10 cellular contexts compared by ENCODE assay signal in the genomic region with DNA sequence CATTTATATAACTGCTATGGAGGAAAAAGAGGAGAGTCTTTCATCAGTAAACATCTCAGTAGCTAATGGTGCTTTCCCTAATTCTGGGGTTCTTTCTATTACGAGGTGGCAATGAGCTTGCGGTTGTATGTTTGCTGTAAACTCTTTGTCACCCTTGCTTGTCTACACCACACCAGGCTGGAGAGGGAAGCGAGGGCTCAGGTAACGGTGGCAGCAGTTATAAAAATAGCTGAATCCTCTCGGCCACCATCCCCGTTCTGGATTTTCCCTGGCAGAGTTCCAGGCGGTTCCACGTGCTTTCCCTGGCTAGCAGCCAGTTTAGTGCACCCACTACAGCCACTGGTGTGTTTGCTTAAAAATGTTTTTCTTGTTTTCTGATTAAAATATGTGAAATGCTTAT. TPM values are rescaled to one million over a fixed set of nuclear protein-coding genes. Genes with fewer than 3 reads are reported as not detected.
DNase-seq lines count a peak whose midpoint lies in the region; ATAC-seq and TF ChIP-seq lines count a peak whose summit lies in the region.
"Had no signal": no experiment of that assay in that cellular context is flagged by ENCODE, and none has a peak within 500 bp of the region (broad histone marks: within the 10 kb centered on the region; RNA-seq: fewer than 3 reads in every experiment).

No MANE protein-coding gene starts in this region.

- peak; percentile 37 for DNase-seq in activated CD8-positive, alpha-beta T cell treated with anti-CD3 and anti-CD28 coated beads for 36 hours
- DNase-seq in activated CD8-positive, alpha-beta T cell treated with anti-CD3 and anti-CD28 coated beads, Interleukin-2, amount 10 ng/mL, durations not matched to agents 7 days and 5 days, result no peak
- DNase-seq in activated CD4-positive, alpha-beta T cell treated with anti-CD3 and anti-CD28 coated beads, Interleukin-2, amount 50 U/mL, for 1 hour, result peak; percentile 61
- DNase-seq in kidney tubule cell (ENCODE audit: low spot score), result peak; percentile 70
- no peak for DNase-seq in posterior vena cava (ENCODE audit: low spot score)
- DNase-seq in mucosa of gallbladder (ENCODE audit: low spot score), result no peak
- DNase-seq in effector CD8-positive, alpha-beta T cell (lab: John Stamatoyannopoulos, UW), result no peak

- intact Hi-C loops in activated CD8-positive, alpha-beta T cell treated with anti-CD3 and anti-CD28 coated beads for 36 hours (cut with micrococcal nuclease), result no loop called here
- intact Hi-C loops in posterior vena cava (cut with DNase I), result no loop called here

- no peaks in the 10 kb centered on the region for H3K36me3 Mint-ChIP-seq in activated CD8-positive, alpha-beta T cell treated with anti-CD3 and anti-CD28 coated beads for 36 hours (ENCODE audit: low read depth)
- H3K36me3 Mint-ChIP-seq in activated CD8-positive, alpha-beta T cell treated with anti-CD3 and anti-CD28 coated beads, Interleukin-2, amount 10 ng/mL, durations not matched to agents 7 days and 5 days (ENCODE audit: low read depth), result no peaks in the 10 kb centered on the region

- TF ChIP-seq CTCF in activated CD8-positive, alpha-beta T cell treated with anti-CD3 and anti-CD28 coated beads for 36 hours (IDR thresholded peaks at IDR 0.05), result no peak

- no peaks in the 10 kb centered on the region for H3K9me3 Mint-ChIP-seq in activated CD8-positive, alpha-beta T cell treated with anti-CD3 and anti-CD28 coated beads for 36 hours
- no peaks in the 10 kb centered on the region for H3K9me3 Mint-ChIP-seq in activated CD8-positive, alpha-beta T cell treated with anti-CD3 and anti-CD28 coated beads, Interleukin-2, amount 10 ng/mL, durations not matched to agents 7 days and 5 days (ENCODE audit: insufficient read depth)

- POLR2A ChIA-PET in activated CD8-positive, alpha-beta T cell treated with anti-CD3 and anti-CD28 coated beads for 36 hours (lab: Charles Lee), result interaction anchor here (0.7 to 1.3 kb wide), 4 partner anchors 9 to 140 kb away, joined by 3 to 5 read pairs (median 3); a partner anchor contains a TSS
- POLR2A ChIA-PET in activated CD8-positive, alpha-beta T cell treated with anti-CD3 and anti-CD28 coated beads, Interleukin-2, amount 10 ng/mL, durations not matched to agents 7 days and 5 days (lab: Charles Lee), result interaction anchor here (0.6 to 0.7 kb wide), 3 partner anchors 85 to 203 kb away, joined by 3 read pairs; a partner anchor contains a TSS

- CTCF ChIA-PET in activated CD8-positive, alpha-beta T cell treated with anti-CD3 and anti-CD28 coated beads for 36 hours (lab: Charles Lee), result interaction anchor here (1.0 to 1.9 kb wide), 3 partner anchors 39 to 203 kb away, joined by 3 to 5 read pairs (median 3); a partner anchor contains a TSS
- CTCF ChIA-PET in activated CD8-positive, alpha-beta T cell treated with anti-CD3 and anti-CD28 coated beads, Interleukin-2, amount 10 ng/mL, durations not matched to agents 7 days and 5 days (lab: Charles Lee), result interaction anchor here (1.1 kb wide), 1 partner anchor 604 kb away, joined by 3 read pairs; no protein-coding TSS in a partner anchor

- H3K27me3 Mint-ChIP-seq in activated CD8-positive, alpha-beta T cell treated with anti-CD3 and anti-CD28 coated beads for 36 hours, result no peaks in the 10 kb centered on the region
- H3K27me3 Mint-ChIP-seq in activated CD8-positive, alpha-beta T cell treated with anti-CD3 and anti-CD28 coated beads, Interleukin-2, amount 10 ng/mL, durations not matched to agents 7 days and 5 days (ENCODE audit: low read depth), result peaks cover 6% of the 10 kb centered on the region

- H3K4me1 Mint-ChIP-seq in activated CD8-positive, alpha-beta T cell treated with anti-CD3 and anti-CD28 coated beads for 36 hours (ENCODE audit: low read depth), result peaks cover 28% of the 10 kb centered on the region
- peaks cover 10% of the 10 kb centered on the region for H3K4me1 Mint-ChIP-seq in activated CD8-positive, alpha-beta T cell treated with anti-CD3 and anti-CD28 coated beads, Interleukin-2, amount 10 ng/mL, durations not matched to agents 7 days and 5 days (ENCODE audit: low read depth)

- no peak overlapping the region for H3K4me3 Mint-ChIP-seq in activated CD8-positive, alpha-beta T cell treated with anti-CD3 and anti-CD28 coated beads for 36 hours
- H3K4me3 Mint-ChIP-seq in activated CD8-positive, alpha-beta T cell treated with anti-CD3 and anti-CD28 coated beads, Interleukin-2, amount 10 ng/mL, durations not matched to agents 7 days and 5 days, result no peak overlapping the region

- H3K27ac Mint-ChIP-seq in activated CD8-positive, alpha-beta T cell treated with anti-CD3 and anti-CD28 coated beads for 36 hours, result peak overlapping the region; percentile 48
- H3K27ac Mint-ChIP-seq in activated CD8-positive, alpha-beta T cell treated with anti-CD3 and anti-CD28 coated beads, Interleukin-2, amount 10 ng/mL, durations not matched to agents 7 days and 5 days, result no peak overlapping the region

- ATAC-seq in activated CD8-positive, alpha-beta T cell treated with anti-CD3 and anti-CD28 coated beads for 36 hours, result peak; percentile 26
- no peak for ATAC-seq in activated CD8-positive, alpha-beta T cell treated with anti-CD3 and anti-CD28 coated beads, Interleukin-2, amount 10 ng/mL, durations not matched to agents 7 days and 5 days
- peak; percentile 37 for ATAC-seq in HG03457 (IDR thresholded peaks at IDR 0.05; ENCODE audit: unreplicated experiment)
- ATAC-seq: Panc1 had no signal

RNA-seq across cellular contexts. Expression of a gene that starts 39.0 kb away (rescaled TPM):
- not detected for total RNA-seq in activated CD8-positive, alpha-beta T cell treated with anti-CD3 and anti-CD28 coated beads for 36 hours
- not detected for total RNA-seq in activated CD8-positive, alpha-beta T cell treated with anti-CD3 and anti-CD28 coated beads, Interleukin-2, amount 10 ng/mL, durations not matched to agents 7 days and 5 days
- total RNA-seq in posterior vena cava (under 1 TPM; 0.29 to 0.42 TPM), mucosa of gallbladder (not detected)
- total RNA-seq: glomerular endothelial cell had no signal

RNA-seq across cellular contexts. Expression of a gene that starts 39.1 kb away (rescaled TPM):
- 10 to 100 TPM; 81.7 to 82.4 TPM for total RNA-seq in activated CD8-positive, alpha-beta T cell treated with anti-CD3 and anti-CD28 coated beads for 36 hours
- total RNA-seq in activated CD8-positive, alpha-beta T cell treated with anti-CD3 and anti-CD28 coated beads, Interleukin-2, amount 10 ng/mL, durations not matched to agents 7 days and 5 days, result 10 to 100 TPM; 57.4 to 59.8 TPM
- total RNA-seq in posterior vena cava, result 10 to 100 TPM; 62.7 to 71.8 TPM
- 98.5 TPM for total RNA-seq in mucosa of gallbladder

Comparison
In these comparisons a context has a peak if more than half of its experiments do, and no peak if none do; other contexts are left out.
1. DNase-seq: peak in activated CD8-positive, alpha-beta T cell treated with anti-CD3 and anti-CD28 coated beads for 36 hours (single experiment), activated CD4-positive, alpha-beta T cell treated with anti-CD3 and anti-CD28 coated beads, Interleukin-2, amount 50 U/mL, for 1 hour (single experiment) and kidney tubule cell (single experiment); none in activated CD8-positive, alpha-beta T cell treated with anti-CD3 and anti-CD28 coated beads, Interleukin-2, amount 10 ng/mL, durations not matched to agents 7 days and 5 days (single experiment), posterior vena cava (single experiment), mucosa of gallbladder (single experiment) and effector CD8-positive, alpha-beta T cell (single experiment).